In the genomic region with DNA sequence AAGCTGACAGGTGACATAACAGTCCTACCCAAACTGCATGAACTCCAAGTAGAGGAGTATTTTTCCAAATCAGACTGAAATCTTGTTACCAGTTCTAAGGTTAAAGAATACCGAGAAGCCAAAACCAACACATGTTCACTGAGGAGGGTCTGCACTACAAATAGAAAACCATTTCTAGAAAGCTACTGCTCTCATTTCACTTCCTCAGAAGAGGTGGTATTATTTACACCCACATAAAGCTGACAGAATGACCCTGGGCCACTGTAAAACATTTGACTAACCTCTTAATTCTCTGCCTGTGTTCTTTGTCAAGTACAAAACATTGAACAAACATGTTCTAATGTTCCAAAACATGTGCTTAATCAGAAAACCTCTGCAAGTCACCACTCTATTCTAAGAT, we compare ENCODE assay signal across 15 cellular contexts.
"Had no signal": no experiment of that assay in that cellular context is flagged by ENCODE, and none has a peak within 500 bp of the region (broad histone marks: within the 10 kb centered on the region; RNA-seq: fewer than 3 reads in every experiment).

No MANE protein-coding gene starts in this region.

- ATAC-seq: natural killer cell treated with Interleukin-12 subunit alpha and Interleukin-12 subunit beta and Interleukin-15 and Interleukin-18, amount 100 ng/mL, for 72 hours; psoas muscle; right lobe of liver; upper lobe of right lung had no signal

- DNase-seq: activated CD4-positive, alpha-beta T cell treated with anti-CD3 and anti-CD28 coated beads for 1 hour; activated CD4-positive, alpha-beta T cell treated with anti-CD3 and anti-CD28 coated beads, Interleukin-2, amount 50 U/mL, for 48 hours; activated naive CD4-positive, alpha-beta T cell treated with anti-CD3 and anti-CD28 coated beads, Interleukin-2, amount 10 ng/mL, durations not matched to agents 7 days and 5 days; effector memory CD4-positive, alpha-beta T cell; foreskin melanocyte; kidney glomerular epithelial cell; nucleus accumbens; psoas muscle; right lobe of liver; stimulated activated CD4-positive, alpha-beta T cell treated with anti-CD3 and anti-CD28 coated beads, Interleukin-1b, Interleukin-23, amount 100 ng/mL, for 48 hours; stomach; T-helper 9 cell; testis; upper lobe of right lung had no signal
